1 cellular context compared by ENCODE assay signal in the genomic region with DNA sequence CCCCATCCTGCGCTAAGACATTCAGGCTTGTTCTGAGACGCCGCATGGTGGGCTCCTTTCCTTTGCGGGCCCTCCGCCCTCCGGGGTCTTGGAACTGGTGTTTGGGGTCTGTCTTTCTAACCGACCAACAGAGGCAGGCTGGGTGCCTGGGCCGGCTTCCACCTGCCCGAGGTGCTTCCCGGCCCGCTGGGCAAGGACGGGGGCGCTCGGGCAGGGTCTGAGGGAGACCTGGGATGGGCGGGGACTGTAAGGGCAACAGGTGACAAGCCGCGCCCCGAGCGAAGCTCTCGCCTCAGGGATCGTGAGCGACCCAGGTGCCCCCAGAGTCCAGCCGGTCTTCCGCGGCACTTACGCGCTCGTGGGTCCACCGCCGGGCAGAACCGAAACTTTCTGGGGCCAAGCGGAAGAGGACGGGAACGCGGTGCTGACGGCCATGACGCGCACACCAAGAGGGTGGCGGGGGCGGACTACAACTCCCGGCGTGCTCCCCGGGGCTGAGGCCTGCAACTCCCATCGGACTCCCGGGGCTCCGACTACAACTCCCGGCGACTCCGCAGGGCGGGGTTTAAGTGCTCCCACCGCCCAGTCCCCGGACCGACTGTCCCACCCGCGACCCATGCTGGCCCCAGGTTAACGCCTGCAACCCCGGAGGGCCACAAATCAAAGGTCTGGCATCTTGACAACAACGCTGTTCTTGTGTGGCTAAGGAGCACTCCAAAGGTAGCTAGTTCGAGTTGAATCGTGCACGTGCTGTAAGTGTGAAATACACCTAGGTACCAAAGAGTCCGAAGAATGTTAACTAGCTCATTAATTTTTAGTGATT.
TF ChIP-seq lines count a peak whose summit lies in the region.

Gene FYCO1 (minus strand): TSS at position 455 of the 823 bp plus-strand sequence. CDS start 10,914 bp downstream, outside the sequence.

TF ChIP-seq in HCT116, 20 proteins besides CTCF, POLR2A, EP300 and RAD21 (continued from another document):
- TF ChIP-seq, protein P1, sequence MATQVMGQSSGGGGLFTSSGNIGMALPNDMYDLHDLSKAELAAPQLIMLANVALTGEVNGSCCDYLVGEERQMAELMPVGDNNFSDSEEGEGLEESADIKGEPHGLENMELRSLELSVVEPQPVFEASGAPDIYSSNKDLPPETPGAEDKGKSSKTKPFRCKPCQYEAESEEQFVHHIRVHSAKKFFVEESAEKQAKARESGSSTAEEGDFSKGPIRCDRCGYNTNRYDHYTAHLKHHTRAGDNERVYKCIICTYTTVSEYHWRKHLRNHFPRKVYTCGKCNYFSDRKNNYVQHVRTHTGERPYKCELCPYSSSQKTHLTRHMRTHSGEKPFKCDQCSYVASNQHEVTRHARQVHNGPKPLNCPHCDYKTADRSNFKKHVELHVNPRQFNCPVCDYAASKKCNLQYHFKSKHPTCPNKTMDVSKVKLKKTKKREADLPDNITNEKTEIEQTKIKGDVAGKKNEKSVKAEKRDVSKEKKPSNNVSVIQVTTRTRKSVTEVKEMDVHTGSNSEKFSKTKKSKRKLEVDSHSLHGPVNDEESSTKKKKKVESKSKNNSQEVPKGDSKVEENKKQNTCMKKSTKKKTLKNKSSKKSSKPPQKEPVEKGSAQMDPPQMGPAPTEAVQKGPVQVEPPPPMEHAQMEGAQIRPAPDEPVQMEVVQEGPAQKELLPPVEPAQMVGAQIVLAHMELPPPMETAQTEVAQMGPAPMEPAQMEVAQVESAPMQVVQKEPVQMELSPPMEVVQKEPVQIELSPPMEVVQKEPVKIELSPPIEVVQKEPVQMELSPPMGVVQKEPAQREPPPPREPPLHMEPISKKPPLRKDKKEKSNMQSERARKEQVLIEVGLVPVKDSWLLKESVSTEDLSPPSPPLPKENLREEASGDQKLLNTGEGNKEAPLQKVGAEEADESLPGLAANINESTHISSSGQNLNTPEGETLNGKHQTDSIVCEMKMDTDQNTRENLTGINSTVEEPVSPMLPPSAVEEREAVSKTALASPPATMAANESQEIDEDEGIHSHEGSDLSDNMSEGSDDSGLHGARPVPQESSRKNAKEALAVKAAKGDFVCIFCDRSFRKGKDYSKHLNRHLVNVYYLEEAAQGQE (IDR thresholded peaks at IDR 0.05; ENCODE audit: low read depth), result no peak
- peak; percentile 53; the same call in 1 of the 2 replicates for TF ChIP-seq SIN3A (IDR thresholded peaks at IDR 0.05; ENCODE audit: low read depth)
- no peak for TF ChIP-seq ZNF274 (IDR thresholded peaks at IDR 0.05; ENCODE audit: low read depth, low read length)
- TF ChIP-seq ELF1 (IDR thresholded peaks at IDR 0.05; ENCODE audit: borderline replicate concordance, low read depth), result no peak; the same call in 1 of the 2 replicates
- TF ChIP-seq, protein P2, sequence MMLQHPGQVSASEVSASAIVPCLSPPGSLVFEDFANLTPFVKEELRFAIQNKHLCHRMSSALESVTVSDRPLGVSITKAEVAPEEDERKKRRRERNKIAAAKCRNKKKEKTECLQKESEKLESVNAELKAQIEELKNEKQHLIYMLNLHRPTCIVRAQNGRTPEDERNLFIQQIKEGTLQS (IDR thresholded peaks at IDR 0.05), result no peak
- TF ChIP-seq SRF (IDR thresholded peaks at IDR 0.05; ENCODE audit: low read depth), result no peak
- peak; percentile 81 for TF ChIP-seq MAX (IDR thresholded peaks at IDR 0.05)
- TF ChIP-seq EZH2phosphoT487 (IDR thresholded peaks at IDR 0.05; ENCODE audit: borderline replicate concordance), result no peak
- TF ChIP-seq JUND (IDR thresholded peaks at IDR 0.05), result no peak
- peak; percentile 77 for TF ChIP-seq POLR2AphosphoS5 (IDR thresholded peaks at IDR 0.05; ENCODE audit: low read depth, low read length)
- no peak for TF ChIP-seq ZBTB33 (IDR thresholded peaks at IDR 0.05; ENCODE audit: extremely low read depth, insufficient replicate concordance, low read length)
